ENCODE assay signal across 28 cellular contexts in the genomic region with DNA sequence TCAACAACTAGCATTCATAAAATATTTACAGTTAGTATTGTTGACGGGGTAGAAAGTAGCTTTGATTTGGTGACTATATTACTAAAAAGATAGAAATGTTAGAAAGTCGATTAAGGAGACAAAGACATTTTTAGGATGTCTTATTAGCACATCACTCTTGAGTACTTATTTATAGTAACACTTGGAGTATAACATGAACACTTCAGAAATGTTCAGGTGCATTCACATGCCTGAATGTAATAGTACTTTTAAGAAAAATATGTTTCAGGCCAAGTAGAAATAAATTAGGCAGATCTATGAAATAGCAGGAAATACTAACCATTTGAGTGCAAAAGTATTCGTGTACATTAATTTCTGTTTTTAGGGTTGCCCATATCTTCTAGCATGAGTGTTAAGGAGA.
"Had no signal": no experiment of that assay in that cellular context is flagged by ENCODE, and none has a peak within 500 bp of the region (broad histone marks: within the 10 kb centered on the region; RNA-seq: fewer than 3 reads in every experiment).

No MANE protein-coding gene starts in this region.

- H3K4me3 Mint-ChIP-seq: activated CD8-positive, alpha-beta T cell treated with anti-CD3 and anti-CD28 coated beads for 36 hours; activated naive CD4-positive, alpha-beta T cell treated with anti-CD3 and anti-CD28 coated beads, Interleukin-2, amount 10 ng/mL, durations not matched to agents 7 days and 5 days; activated naive CD8-positive, alpha-beta T cell treated with anti-CD3 and anti-CD28 coated beads for 36 hours; activated T-cell treated with anti-CD3 and anti-CD28 coated beads, Interleukin-2, amount 50 U/mL, for 72 hours; T-helper 1 cell treated with Interleukin-12 subunit alpha and Interleukin-12 subunit beta and Interleukin-4 antibody, amounts not matched to agents 30 μg/mL and 1 μg/mL, for 36 hours had no signal

- H3K36me3 ChIP-seq: brain microvascular endothelial cell, Peyer's patch, SJCRH30 had no signal

- H3K27me3 ChIP-seq: brain microvascular endothelial cell, Peyer's patch, SJCRH30 had no signal

- H3K9me3 ChIP-seq: Peyer's patch, SJCRH30 had no signal

- H3K27me3 Mint-ChIP-seq: activated CD8-positive, alpha-beta T cell treated with anti-CD3 and anti-CD28 coated beads for 36 hours; activated naive CD4-positive, alpha-beta T cell treated with anti-CD3 and anti-CD28 coated beads, Interleukin-2, amount 10 ng/mL, durations not matched to agents 7 days and 5 days; activated naive CD8-positive, alpha-beta T cell treated with anti-CD3 and anti-CD28 coated beads for 36 hours had no signal

- H3K27ac ChIP-seq: brain microvascular endothelial cell, Peyer's patch, RWPE1, SJCRH30 had no signal

- DNase-seq: activated CD4-positive, alpha-beta T cell treated with anti-CD3 and anti-CD28 coated beads for 4 hours; activated CD8-positive, alpha-beta memory T cell treated with anti-CD3 and anti-CD28 coated beads, Interleukin-2, amount 50 U/mL, for 4 hours; activated CD8-positive, alpha-beta T cell treated with anti-CD3 and anti-CD28 coated beads for 36 hours; activated gamma-delta T cell treated with Interleukin-2 at 50 U/mL for 16 hours; activated naive CD4-positive, alpha-beta T cell treated with anti-CD3 and anti-CD28 coated beads, Interleukin-2, amount 10 ng/mL, durations not matched to agents 7 days and 5 days; activated naive CD8-positive, alpha-beta T cell treated with anti-CD3 and anti-CD28 coated beads for 36 hours; activated T-cell treated with anti-CD3 and anti-CD28 coated beads, Interleukin-2, amount 50 U/mL, for 72 hours; brain microvascular endothelial cell; central memory CD4-positive, alpha-beta T cell; Karpas-422; MM.1S; NCI-H1105 treated with DMSO at 0.1 percent for 48 hours; NCI-H1436 treated with DMSO at 0.1 percent for 48 hours; NCI-H187 treated with DMSO at 0.1 percent for 48 hours; NCI-H2081 treated with DMSO at 0.1 percent for 48 hours; NCI-H2171 treated with DMSO at 0.1 percent for 48 hours; NCI-H345; NCI-H510A; NCI-H526 treated with DMSO at 0.1 percent for 48 hours; NK-92 treated with Interleukin-12 subunit alpha and Interleukin-12 subunit beta, amount 100 ng/mL, for 24 hours; OCI-M1; Peyer's patch; Right ventricle myocardium superior; SJCRH30 had no signal

- ATAC-seq: activated CD8-positive, alpha-beta T cell treated with anti-CD3 and anti-CD28 coated beads for 36 hours; activated T-cell treated with anti-CD3 and anti-CD28 coated beads, Interleukin-2, amount 50 U/mL, for 72 hours; K562 had no signal

- H3K4me1 ChIP-seq: SJCRH30 had no signal

- H3K9me3 Mint-ChIP-seq: activated naive CD4-positive, alpha-beta T cell treated with anti-CD3 and anti-CD28 coated beads, Interleukin-2, amount 10 ng/mL, durations not matched to agents 7 days and 5 days; activated T-helper 2 cell treated with anti-CD3 and anti-CD28 coated beads, Interferon-gamma antibody, Interleukin-2, Interleukin-4, amounts not matched to agents 10 μg/mL and 5 μg/mL and 100 μg/mL, durations not matched to agents 14 hours and 24 hours and 36 hours; T-helper 1 cell treated with Interleukin-12 subunit alpha and Interleukin-12 subunit beta and Interleukin-4 antibody, amounts not matched to agents 30 μg/mL and 1 μg/mL, for 36 hours had no signal

- H3K36me3 Mint-ChIP-seq: activated naive CD4-positive, alpha-beta T cell treated with anti-CD3 and anti-CD28 coated beads, Interleukin-2, amount 10 ng/mL, durations not matched to agents 7 days and 5 days had no signal

- H3K27ac Mint-ChIP-seq: activated CD8-positive, alpha-beta T cell treated with anti-CD3 and anti-CD28 coated beads for 36 hours; activated naive CD4-positive, alpha-beta T cell treated with anti-CD3 and anti-CD28 coated beads, Interleukin-2, amount 10 ng/mL, durations not matched to agents 7 days and 5 days; activated naive CD8-positive, alpha-beta T cell treated with anti-CD3 and anti-CD28 coated beads for 36 hours; activated T-cell treated with anti-CD3 and anti-CD28 coated beads, Interleukin-2, amount 50 U/mL, for 72 hours; activated T-helper 2 cell treated with anti-CD3 and anti-CD28 coated beads, Interferon-gamma antibody, Interleukin-2, Interleukin-4, amounts not matched to agents 10 μg/mL and 5 μg/mL and 100 μg/mL, durations not matched to agents 14 hours and 24 hours and 36 hours; T-helper 1 cell treated with Interleukin-12 subunit alpha and Interleukin-12 subunit beta and Interleukin-4 antibody, amounts not matched to agents 30 μg/mL and 1 μg/mL, for 36 hours had no signal

- H3K4me3 ChIP-seq: K562, Peyer's patch, SJCRH30 had no signal
